In the genomic region with DNA sequence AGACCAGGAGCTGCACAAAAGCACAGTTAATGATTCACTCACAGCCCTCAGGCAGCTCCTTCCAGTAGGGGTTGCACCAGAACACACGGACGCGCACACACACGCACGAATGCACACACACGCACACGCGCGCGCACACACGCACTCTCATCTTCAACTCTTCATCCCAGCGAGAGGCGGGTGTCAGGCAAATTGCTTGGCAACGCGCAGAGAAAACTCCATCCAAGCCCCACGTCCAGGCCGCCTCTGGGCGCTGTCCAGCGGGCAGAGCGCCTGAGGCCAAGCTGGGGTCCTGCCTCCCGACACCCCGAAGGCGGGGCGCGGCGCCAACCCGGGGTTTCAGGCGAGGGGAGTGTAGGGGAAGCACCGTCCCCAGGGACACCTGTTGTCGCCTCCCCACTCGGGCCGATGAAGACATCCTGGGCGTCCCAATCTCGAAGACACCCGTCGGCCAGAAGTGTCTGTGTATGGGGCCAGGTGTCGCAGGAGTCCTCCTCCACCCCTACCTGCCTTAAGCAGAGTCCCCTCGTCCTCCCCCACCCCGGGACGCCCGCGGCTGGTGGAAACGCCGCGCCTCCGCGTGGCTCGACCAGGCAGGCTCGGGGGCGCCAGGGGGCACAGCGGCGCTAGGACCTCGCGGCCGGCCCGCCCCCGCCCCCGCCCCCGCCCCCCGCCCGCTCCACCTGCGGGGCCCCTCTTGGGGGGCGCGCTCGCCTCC, we compare ENCODE assay signal across 1 cellular context.
A peak's percentile ranks its signal among the peaks of the same experiment; 100 is the strongest.
TF ChIP-seq lines count a peak whose summit lies in the region.

No MANE protein-coding gene starts in this region.

TF ChIP-seq in HepG2, 621 proteins besides CTCF, POLR2A, EP300 and RAD21 (continued from another document and continues in another):
- TF ChIP-seq, protein P1, sequence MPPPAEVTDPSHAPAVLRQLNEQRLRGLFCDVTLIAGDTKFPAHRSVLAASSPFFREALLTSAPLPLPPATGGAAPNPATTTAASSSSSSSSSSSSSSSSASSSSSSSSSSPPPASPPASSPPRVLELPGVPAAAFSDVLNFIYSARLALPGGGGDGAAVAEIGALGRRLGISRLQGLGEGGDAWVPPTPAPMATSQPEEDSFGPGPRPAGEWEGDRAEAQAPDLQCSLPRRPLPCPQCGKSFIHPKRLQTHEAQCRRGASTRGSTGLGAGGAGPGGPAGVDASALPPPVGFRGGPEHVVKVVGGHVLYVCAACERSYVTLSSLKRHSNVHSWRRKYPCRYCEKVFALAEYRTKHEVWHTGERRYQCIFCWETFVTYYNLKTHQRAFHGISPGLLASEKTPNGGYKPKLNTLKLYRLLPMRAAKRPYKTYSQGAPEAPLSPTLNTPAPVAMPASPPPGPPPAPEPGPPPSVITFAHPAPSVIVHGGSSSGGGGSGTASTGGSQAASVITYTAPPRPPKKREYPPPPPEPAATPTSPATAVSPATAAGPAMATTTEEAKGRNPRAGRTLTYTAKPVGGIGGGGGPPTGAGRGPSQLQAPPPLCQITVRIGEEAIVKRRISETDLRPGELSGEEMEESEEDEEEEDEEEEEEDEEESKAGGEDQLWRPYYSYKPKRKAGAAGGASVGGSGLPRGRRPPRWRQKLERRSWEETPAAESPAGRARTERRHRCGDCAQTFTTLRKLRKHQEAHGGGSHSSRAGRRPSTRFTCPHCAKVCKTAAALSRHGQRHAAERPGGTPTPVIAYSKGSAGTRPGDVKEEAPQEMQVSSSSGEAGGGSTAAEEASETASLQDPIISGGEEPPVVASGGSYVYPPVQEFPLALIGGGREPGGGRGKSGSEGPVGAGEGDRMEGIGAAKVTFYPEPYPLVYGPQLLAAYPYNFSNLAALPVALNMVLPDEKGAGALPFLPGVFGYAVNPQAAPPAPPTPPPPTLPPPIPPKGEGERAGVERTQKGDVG (CRISPR knock-in tag; IDR thresholded peaks at IDR 0.05; ENCODE audit: borderline replicate concordance) = 0 out of 2 replicates have a peak, but pooled peaks have one; percentile 32
- TF ChIP-seq ZSCAN21 (CRISPR knock-in tag; IDR thresholded peaks at IDR 0.05; ENCODE audit: borderline replicate concordance) = peak; percentile 17; the same call in 1 of the 2 replicates
- TF ChIP-seq, protein P2, sequence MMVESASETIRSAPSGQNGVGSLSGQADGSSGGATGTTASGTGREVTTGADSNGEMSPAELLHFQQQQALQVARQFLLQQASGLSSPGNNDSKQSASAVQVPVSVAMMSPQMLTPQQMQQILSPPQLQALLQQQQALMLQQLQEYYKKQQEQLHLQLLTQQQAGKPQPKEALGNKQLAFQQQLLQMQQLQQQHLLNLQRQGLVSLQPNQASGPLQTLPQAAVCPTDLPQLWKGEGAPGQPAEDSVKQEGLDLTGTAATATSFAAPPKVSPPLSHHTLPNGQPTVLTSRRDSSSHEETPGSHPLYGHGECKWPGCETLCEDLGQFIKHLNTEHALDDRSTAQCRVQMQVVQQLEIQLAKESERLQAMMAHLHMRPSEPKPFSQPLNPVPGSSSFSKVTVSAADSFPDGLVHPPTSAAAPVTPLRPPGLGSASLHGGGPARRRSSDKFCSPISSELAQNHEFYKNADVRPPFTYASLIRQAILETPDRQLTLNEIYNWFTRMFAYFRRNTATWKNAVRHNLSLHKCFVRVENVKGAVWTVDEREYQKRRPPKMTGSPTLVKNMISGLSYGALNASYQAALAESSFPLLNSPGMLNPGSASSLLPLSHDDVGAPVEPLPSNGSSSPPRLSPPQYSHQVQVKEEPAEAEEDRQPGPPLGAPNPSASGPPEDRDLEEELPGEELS (CRISPR knock-in tag; IDR thresholded peaks at IDR 0.05) = no peak; the same call in 1 of the 2 replicates
- TF ChIP-seq ZNF136 (CRISPR knock-in tag; IDR thresholded peaks at IDR 0.05; ENCODE audit: low read depth) = no peak
- TF ChIP-seq, protein P3, sequence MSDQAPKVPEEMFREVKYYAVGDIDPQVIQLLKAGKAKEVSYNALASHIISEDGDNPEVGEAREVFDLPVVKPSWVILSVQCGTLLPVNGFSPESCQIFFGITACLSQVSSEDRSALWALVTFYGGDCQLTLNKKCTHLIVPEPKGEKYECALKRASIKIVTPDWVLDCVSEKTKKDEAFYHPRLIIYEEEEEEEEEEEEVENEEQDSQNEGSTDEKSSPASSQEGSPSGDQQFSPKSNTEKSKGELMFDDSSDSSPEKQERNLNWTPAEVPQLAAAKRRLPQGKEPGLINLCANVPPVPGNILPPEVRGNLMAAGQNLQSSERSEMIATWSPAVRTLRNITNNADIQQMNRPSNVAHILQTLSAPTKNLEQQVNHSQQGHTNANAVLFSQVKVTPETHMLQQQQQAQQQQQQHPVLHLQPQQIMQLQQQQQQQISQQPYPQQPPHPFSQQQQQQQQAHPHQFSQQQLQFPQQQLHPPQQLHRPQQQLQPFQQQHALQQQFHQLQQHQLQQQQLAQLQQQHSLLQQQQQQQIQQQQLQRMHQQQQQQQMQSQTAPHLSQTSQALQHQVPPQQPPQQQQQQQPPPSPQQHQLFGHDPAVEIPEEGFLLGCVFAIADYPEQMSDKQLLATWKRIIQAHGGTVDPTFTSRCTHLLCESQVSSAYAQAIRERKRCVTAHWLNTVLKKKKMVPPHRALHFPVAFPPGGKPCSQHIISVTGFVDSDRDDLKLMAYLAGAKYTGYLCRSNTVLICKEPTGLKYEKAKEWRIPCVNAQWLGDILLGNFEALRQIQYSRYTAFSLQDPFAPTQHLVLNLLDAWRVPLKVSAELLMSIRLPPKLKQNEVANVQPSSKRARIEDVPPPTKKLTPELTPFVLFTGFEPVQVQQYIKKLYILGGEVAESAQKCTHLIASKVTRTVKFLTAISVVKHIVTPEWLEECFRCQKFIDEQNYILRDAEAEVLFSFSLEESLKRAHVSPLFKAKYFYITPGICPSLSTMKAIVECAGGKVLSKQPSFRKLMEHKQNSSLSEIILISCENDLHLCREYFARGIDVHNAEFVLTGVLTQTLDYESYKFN (CRISPR knock-in tag; conservative IDR thresholded peaks at IDR 0.05) = peak; percentile 31; the same call in 1 of the 2 replicates
- 0 out of 2 replicates have a peak, but pooled peaks have one; percentile 15 for TF ChIP-seq ZNF441 (CRISPR knock-in tag; IDR thresholded peaks at IDR 0.05; ENCODE audit: borderline replicate concordance)
- peak; percentile 62; the same call in 1 of the 2 replicates for TF ChIP-seq ZNF232 (CRISPR knock-in tag; IDR thresholded peaks at IDR 0.05; ENCODE audit: borderline replicate concordance)
- TF ChIP-seq ZNF367 (CRISPR knock-in tag; IDR thresholded peaks at IDR 0.05; ENCODE audit: borderline replicate concordance) = 0 out of 2 replicates have a peak, but pooled peaks have one; percentile 42
- peak; percentile 36; the same call in 1 of the 2 replicates for TF ChIP-seq PATZ1 (CRISPR knock-in tag; IDR thresholded peaks at IDR 0.05)
- TF ChIP-seq HOXA5 (CRISPR knock-in tag; IDR thresholded peaks at IDR 0.05) = peak; percentile 45; the same call in 1 of the 2 replicates
- TF ChIP-seq TBX2 (CRISPR knock-in tag; IDR thresholded peaks at IDR 0.05; ENCODE audit: borderline replicate concordance) = peak; percentile 34; the same call in 1 of the 2 replicates
- TF ChIP-seq HCFC1 (IDR thresholded peaks at IDR 0.05; ENCODE audit: low read depth, low read length) = no peak
- peak; percentile 79 for TF ChIP-seq ARID4A (CRISPR knock-in tag; IDR thresholded peaks at IDR 0.05; ENCODE audit: borderline replicate concordance)
- TF ChIP-seq HIC2 (CRISPR knock-in tag; IDR thresholded peaks at IDR 0.05; ENCODE audit: low read depth) = no peak
- TF ChIP-seq HIVEP1 (CRISPR knock-in tag; IDR thresholded peaks at IDR 0.05) = peak; percentile 36; the same call in 1 of the 2 replicates
- TF ChIP-seq, protein P4, sequence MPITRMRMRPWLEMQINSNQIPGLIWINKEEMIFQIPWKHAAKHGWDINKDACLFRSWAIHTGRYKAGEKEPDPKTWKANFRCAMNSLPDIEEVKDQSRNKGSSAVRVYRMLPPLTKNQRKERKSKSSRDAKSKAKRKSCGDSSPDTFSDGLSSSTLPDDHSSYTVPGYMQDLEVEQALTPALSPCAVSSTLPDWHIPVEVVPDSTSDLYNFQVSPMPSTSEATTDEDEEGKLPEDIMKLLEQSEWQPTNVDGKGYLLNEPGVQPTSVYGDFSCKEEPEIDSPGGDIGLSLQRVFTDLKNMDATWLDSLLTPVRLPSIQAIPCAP (CRISPR knock-in tag; IDR thresholded peaks at IDR 0.05; ENCODE audit: low read depth) = no peak
- peak; percentile 61 for TF ChIP-seq ZMYM3 (CRISPR knock-in tag; IDR thresholded peaks at IDR 0.05)
- no peak for TF ChIP-seq ZNF790 (CRISPR knock-in tag; IDR thresholded peaks at IDR 0.05; ENCODE audit: borderline replicate concordance)
- 0 out of 2 replicates have a peak, but pooled peaks have one; percentile 40 for TF ChIP-seq KDM3A (CRISPR knock-in tag; IDR thresholded peaks at IDR 0.05; ENCODE audit: low read depth)
- peak; percentile 67; the same call in 1 of the 2 replicates for TF ChIP-seq ZNF335 (CRISPR knock-in tag; IDR thresholded peaks at IDR 0.05)
- TF ChIP-seq ZBTB1 (CRISPR knock-in tag; IDR thresholded peaks at IDR 0.05; ENCODE audit: borderline replicate concordance) = no peak
- TF ChIP-seq REST (IDR thresholded peaks at IDR 0.05; ENCODE audit: borderline replicate concordance in 1 of 2, low read depth in 1 of 2, low read length in 2 of 2) = peak; percentile 80 to 93
- 0 out of 2 replicates have a peak, but pooled peaks have one; percentile 31 for TF ChIP-seq BRCA1 (CRISPR knock-in tag; IDR thresholded peaks at IDR 0.05)
